28 cellular contexts compared by ENCODE assay signal in the genomic region with DNA sequence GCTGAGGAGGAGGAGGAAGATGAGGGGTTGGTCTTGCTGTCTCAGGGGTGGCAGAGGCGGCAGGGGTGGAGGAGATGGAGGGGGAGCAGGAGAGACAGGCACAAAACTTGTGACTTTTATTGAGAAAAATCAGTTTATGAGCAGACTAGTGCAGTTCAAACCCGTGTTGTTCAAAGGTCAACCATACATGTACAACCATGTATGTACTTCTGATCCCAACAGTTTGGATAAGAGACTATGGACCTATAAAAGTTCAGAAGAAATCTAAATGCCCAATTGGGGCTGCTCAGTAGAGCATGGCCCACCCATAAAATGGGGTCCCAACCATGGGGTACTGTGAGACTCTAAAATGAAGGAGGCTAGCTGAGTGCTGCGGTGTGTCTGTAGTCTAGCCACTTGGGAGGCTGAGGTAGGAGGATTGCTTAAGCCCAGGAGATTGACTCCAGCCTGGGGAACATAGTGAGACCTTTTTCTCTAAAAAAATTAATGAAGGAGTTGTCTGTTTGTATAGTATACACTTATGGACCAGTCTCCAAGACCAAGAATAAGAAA. TPM values are rescaled to one million over a fixed set of nuclear protein-coding genes. Genes with fewer than 3 reads are reported as not detected.
"Had no signal": no experiment of that assay in that cellular context is flagged by ENCODE, and none has a peak within 500 bp of the region (broad histone marks: within the 10 kb centered on the region; RNA-seq: fewer than 3 reads in every experiment).

No MANE protein-coding gene starts in this region.

- H3K27me3 ChIP-seq: dorsolateral prefrontal cortex, pancreas had no signal

- H3K9me3 ChIP-seq: heart left ventricle, lower lobe of right lung, pancreas, sigmoid colon, tibial artery had no signal

- H3K27ac ChIP-seq: dorsolateral prefrontal cortex, heart left ventricle, lower lobe of right lung, pancreas, sigmoid colon, skin epidermis, tibial artery had no signal

- ATAC-seq: esophagus mucosa; heart left ventricle; lower lobe of right lung; naive thymus-derived CD4-positive, alpha-beta T cell; pancreas; stimulated activated effector memory CD8-positive, alpha-beta T cell treated with anti-CD3 and anti-CD28 coated beads, Interleukin-12 subunit alpha, Interleukin-12 subunit beta, amount 100 ng/mL, for 72 hours had no signal

- H3K4me1 ChIP-seq: lower lobe of right lung, pancreas had no signal

- FAIRE-seq: bronchial epithelial cell, endometrium, frontal cortex, pancreas had no signal

- H3K4me3 ChIP-seq: dorsolateral prefrontal cortex, heart left ventricle, lower lobe of right lung, pancreas, sigmoid colon, skin epidermis, tibial artery had no signal

- DNase-seq: central memory CD4-positive, alpha-beta T cell; cortex of kidney; effector CD8-positive, alpha-beta T cell; hippocampal formation; kidney glomerular epithelial cell; lower lobe of right lung; mesenchymal stem cell; midbrain; naive thymus-derived CD4-positive, alpha-beta T cell; occipital lobe; sigmoid colon; stimulated activated CD4-positive, alpha-beta T cell treated with anti-CD3 and anti-CD28 coated beads, Interleukin-4, amount 100 ng/mL, for 1 hour; stimulated activated CD8-positive, alpha-beta memory T cell treated with anti-CD3 and anti-CD28 coated beads, Interleukin-4, amount 100 ng/mL, for 48 hours; tibial artery had no signal

- H3K36me3 ChIP-seq: heart left ventricle, lower lobe of right lung, pancreas, sigmoid colon, tibial artery had no signal

RNA-seq across cellular contexts. Expression of a gene that starts 7.6 kb away (rescaled TPM):
- total RNA-seq: bronchial epithelial cell; chondrocyte; esophagus mucosa; fibroblast of lung; glomerular endothelial cell; lower lobe of right lung; naive thymus-derived CD4-positive, alpha-beta T cell; pulmonary artery endothelial cell; sigmoid colon; ureter had no signal
- polyA plus RNA-seq: fibroblast of lung; naive thymus-derived CD4-positive, alpha-beta T cell; pancreas; sigmoid colon had no signal

RNA-seq across cellular contexts. Expression of a gene that starts 18.2 kb away (rescaled TPM):
- total RNA-seq: bronchial epithelial cell, fibroblast of lung, glomerular endothelial cell, pulmonary artery endothelial cell, sigmoid colon had no signal
- polyA plus RNA-seq: fibroblast of lung; naive thymus-derived CD4-positive, alpha-beta T cell had no signal

RNA-seq across cellular contexts. Expression of a gene that starts 47.1 kb away (rescaled TPM):
- total RNA-seq: bronchial epithelial cell, esophagus mucosa, ureter had no signal
- polyA plus RNA-seq: fibroblast of lung; naive thymus-derived CD4-positive, alpha-beta T cell had no signal
